Comparison of ENCODE assay signal across 19 cellular contexts in genomic region chr5:119088438-119088837, GRCh38. TPM values are rescaled to one million over a fixed set of nuclear protein-coding genes. Genes with fewer than 3 reads are reported as not detected.
DNase-seq lines count a peak whose midpoint lies in the region; ATAC-seq and TF ChIP-seq lines count a peak whose summit lies in the region.
"Had no signal": no experiment of that assay in that cellular context is flagged by ENCODE, and none has a peak within 500 bp of the region (broad histone marks: within the 10 kb centered on the region; RNA-seq: fewer than 3 reads in every experiment).

No MANE protein-coding gene starts in this region.

- H3K4me3 ChIP-seq in GM23338 = no peak overlapping the region
- H3K4me3 ChIP-seq in lower leg skin (ENCODE audit: low read depth, poor library complexity, severe bottlenecking) = no peak overlapping the region
- H3K4me3 ChIP-seq: PC-9 had no signal

- ATAC-seq in GM23338 (no peak), WTC11 (no peak), memory B cell (ENCODE audit: low read depth) (no peak), HG02884 (IDR thresholded peaks at IDR 0.05; ENCODE audit: unreplicated experiment) (no peak), HG02938 (IDR thresholded peaks at IDR 0.05; ENCODE audit: unreplicated experiment) (no peak)

- peak overlapping the region; percentile 24; the same call in 1 of the 2 replicates for H3K27ac Mint-ChIP-seq in GM23338
- peak overlapping the region; percentile 11; the same call in 1 of the 2 replicates for H3K27ac Mint-ChIP-seq in WTC11
- H3K27ac Mint-ChIP-seq in memory B cell = peak overlapping the region; percentile 39
- H3K27ac Mint-ChIP-seq: CD4-positive, CD25-positive, alpha-beta regulatory T cell had no signal

- H3K27ac ChIP-seq in 22Rv1 (peak overlapping the region; percentile 61), GM23338 (ENCODE audit: low read depth) (peak overlapping the region; percentile 27; the same call in 1 of the 2 replicates)
- H3K27ac ChIP-seq: PC-9, RWPE1 had no signal

- DNase-seq in GM23338 (ENCODE audit: low spot score) (no peak), WTC11 (ENCODE audit: low spot score) (no peak), memory B cell (ENCODE audit: low spot score in 2 of 2) (no peak), lower leg skin (ENCODE audit: low spot score in 2 of 2) (no peak)
- no peak for DNase-seq in activated effector memory CD4-positive, alpha-beta T cell treated with Interleukin-2 at 50 U/mL for 16 hours
- DNase-seq: CD4-positive, CD25-positive, alpha-beta regulatory T cell; NCI-H1417; NCI-H1694 treated with DMSO at 0.1 percent for 48 hours; NCI-H226; NCI-H510A treated with DMSO at 0.1 percent for 48 hours; NCI-H748 treated with DMSO at 0.1 percent for 48 hours; PC-9; SHP77 treated with DMSO at 0.1 percent for 48 hours; SK-N-SH had no signal

- H3K27me3 ChIP-seq in GM23338 (ENCODE audit: insufficient read depth) = no peaks in the 10 kb centered on the region

- H3K4me3 Mint-ChIP-seq in GM23338 (no peak overlapping the region), WTC11 (no peak overlapping the region), memory B cell (no peak overlapping the region)
- H3K4me3 Mint-ChIP-seq: CD4-positive, CD25-positive, alpha-beta regulatory T cell had no signal

- no peak for TF ChIP-seq POLR2A in lower leg skin (IDR thresholded peaks at IDR 0.05)

- H3K36me3 Mint-ChIP-seq in GM23338 (ENCODE audit: low read depth) (peaks cover 57% of the 10 kb centered on the region), WTC11 (peaks cover 25% of the 10 kb centered on the region), memory B cell (peaks cover 32% of the 10 kb centered on the region)

- 73 to 77% methylated on average over 2 of the region's 2 CpGs for WGBS in lower leg skin, 2 donors

- POLR2A ChIA-PET in WTC11 (lab: Charles Lee) = no interaction called here

- peaks cover 96% of the 10 kb centered on the region for H3K79me2 ChIP-seq in GM23338 (replicated peaks; ENCODE audit: insufficient read depth)

- H3K4me1 Mint-ChIP-seq in GM23338 (no peaks in the 10 kb centered on the region), WTC11 (peaks cover 4% of the 10 kb centered on the region), memory B cell (peaks cover 40% of the 10 kb centered on the region)

- peaks cover 11% of the 10 kb centered on the region for H4K20me1 ChIP-seq in GM23338 (replicated peaks; ENCODE audit: insufficient read depth)

- no peak for TF ChIP-seq CTCF in 22Rv1 (IDR thresholded peaks at IDR 0.05)
- no peak for TF ChIP-seq CTCF in GM23338 (conservative IDR thresholded peaks at IDR 0.05; ENCODE audit: low read depth in 2 of 2)
- TF ChIP-seq CTCF in WTC11 (IDR thresholded peaks at IDR 0.05) = no peak
- no peak for TF ChIP-seq CTCF in lower leg skin (IDR thresholded peaks at IDR 0.05)

- no peaks in the 10 kb centered on the region for H3F3A ChIP-seq in GM23338 (replicated peaks; ENCODE audit: low read depth)

- CTCF ChIA-PET in WTC11 (lab: Charles Lee) = no interaction called here

- H3K4me2 ChIP-seq in GM23338 = no peak overlapping the region
- H3K4me2 ChIP-seq: PC-9, SK-N-SH had no signal

- H3K9me2 ChIP-seq in GM23338 (ENCODE audit: insufficient read depth) = no peaks in the 10 kb centered on the region
- H3K9me2 ChIP-seq: SK-N-SH had no signal

- H3K27me3 Mint-ChIP-seq in GM23338 (ENCODE audit: insufficient read depth, low read depth, poor library complexity) (peaks cover 4% of the 10 kb centered on the region), WTC11 (ENCODE audit: low read depth) (no peaks in the 10 kb centered on the region), memory B cell (no peaks in the 10 kb centered on the region)
- H3K27me3 Mint-ChIP-seq: CD4-positive, CD25-positive, alpha-beta regulatory T cell; IgD-negative memory B cell had no signal

- H3K9me3 Mint-ChIP-seq in GM23338 (peaks cover 26% of the 10 kb centered on the region), WTC11 (peaks cover 22% of the 10 kb centered on the region), memory B cell (peaks cover 9% of the 10 kb centered on the region)

- no peak overlapping the region for H2AFZ ChIP-seq in GM23338
- H2AFZ ChIP-seq: PC-9 had no signal

- no peaks in the 10 kb centered on the region for H3K4me1 ChIP-seq in GM23338 (ENCODE audit: insufficient read depth)

- H3K36me3 ChIP-seq in GM23338 (ENCODE audit: insufficient read depth) = 0 out of 2 replicates have a peak, but pooled peaks cover 3% of the 10 kb centered on the region

- intact Hi-C loops in lower leg skin (cut with DNase I; ENCODE audit: low total_unique reads) = no loop called here

TF ChIP-seq in GM23338, 12 proteins besides CTCF, POLR2A, EP300 and RAD21 (continues in another document):
- no peak for TF ChIP-seq ZNF331 (CRISPR knock-in tag; IDR thresholded peaks at IDR 0.05; ENCODE audit: low read depth)
- no peak for TF ChIP-seq POLR2AphosphoS5 (IDR thresholded peaks at IDR 0.05; ENCODE audit: low read depth)

TF ChIP-seq in WTC11, 78 proteins besides CTCF, POLR2A, EP300 and RAD21 (continues in another document):
- no peak for TF ChIP-seq AR (CRISPR knock-in tag; IDR thresholded peaks at IDR 0.05)
- TF ChIP-seq HMGA2 (CRISPR knock-in tag; IDR thresholded peaks at IDR 0.05) = no peak
- no peak for TF ChIP-seq TEAD1 (CRISPR knock-in tag; IDR thresholded peaks at IDR 0.05)
- TF ChIP-seq ZNF317 (CRISPR knock-in tag; IDR thresholded peaks at IDR 0.05; ENCODE audit: borderline replicate concordance, low read depth) = no peak
- TF ChIP-seq, protein P1, sequence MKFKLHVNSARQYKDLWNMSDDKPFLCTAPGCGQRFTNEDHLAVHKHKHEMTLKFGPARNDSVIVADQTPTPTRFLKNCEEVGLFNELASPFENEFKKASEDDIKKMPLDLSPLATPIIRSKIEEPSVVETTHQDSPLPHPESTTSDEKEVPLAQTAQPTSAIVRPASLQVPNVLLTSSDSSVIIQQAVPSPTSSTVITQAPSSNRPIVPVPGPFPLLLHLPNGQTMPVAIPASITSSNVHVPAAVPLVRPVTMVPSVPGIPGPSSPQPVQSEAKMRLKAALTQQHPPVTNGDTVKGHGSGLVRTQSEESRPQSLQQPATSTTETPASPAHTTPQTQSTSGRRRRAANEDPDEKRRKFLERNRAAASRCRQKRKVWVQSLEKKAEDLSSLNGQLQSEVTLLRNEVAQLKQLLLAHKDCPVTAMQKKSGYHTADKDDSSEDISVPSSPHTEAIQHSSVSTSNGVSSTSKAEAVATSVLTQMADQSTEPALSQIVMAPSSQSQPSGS (CRISPR knock-in tag; IDR thresholded peaks at IDR 0.05; ENCODE audit: borderline replicate concordance, low read depth) = no peak
- TF ChIP-seq NFYB (CRISPR knock-in tag; conservative IDR thresholded peaks at IDR 0.05; ENCODE audit: low read depth) = no peak
- no peak for TF ChIP-seq FOXP1 (CRISPR knock-in tag; IDR thresholded peaks at IDR 0.05; ENCODE audit: borderline replicate concordance)
- TF ChIP-seq, protein P2, sequence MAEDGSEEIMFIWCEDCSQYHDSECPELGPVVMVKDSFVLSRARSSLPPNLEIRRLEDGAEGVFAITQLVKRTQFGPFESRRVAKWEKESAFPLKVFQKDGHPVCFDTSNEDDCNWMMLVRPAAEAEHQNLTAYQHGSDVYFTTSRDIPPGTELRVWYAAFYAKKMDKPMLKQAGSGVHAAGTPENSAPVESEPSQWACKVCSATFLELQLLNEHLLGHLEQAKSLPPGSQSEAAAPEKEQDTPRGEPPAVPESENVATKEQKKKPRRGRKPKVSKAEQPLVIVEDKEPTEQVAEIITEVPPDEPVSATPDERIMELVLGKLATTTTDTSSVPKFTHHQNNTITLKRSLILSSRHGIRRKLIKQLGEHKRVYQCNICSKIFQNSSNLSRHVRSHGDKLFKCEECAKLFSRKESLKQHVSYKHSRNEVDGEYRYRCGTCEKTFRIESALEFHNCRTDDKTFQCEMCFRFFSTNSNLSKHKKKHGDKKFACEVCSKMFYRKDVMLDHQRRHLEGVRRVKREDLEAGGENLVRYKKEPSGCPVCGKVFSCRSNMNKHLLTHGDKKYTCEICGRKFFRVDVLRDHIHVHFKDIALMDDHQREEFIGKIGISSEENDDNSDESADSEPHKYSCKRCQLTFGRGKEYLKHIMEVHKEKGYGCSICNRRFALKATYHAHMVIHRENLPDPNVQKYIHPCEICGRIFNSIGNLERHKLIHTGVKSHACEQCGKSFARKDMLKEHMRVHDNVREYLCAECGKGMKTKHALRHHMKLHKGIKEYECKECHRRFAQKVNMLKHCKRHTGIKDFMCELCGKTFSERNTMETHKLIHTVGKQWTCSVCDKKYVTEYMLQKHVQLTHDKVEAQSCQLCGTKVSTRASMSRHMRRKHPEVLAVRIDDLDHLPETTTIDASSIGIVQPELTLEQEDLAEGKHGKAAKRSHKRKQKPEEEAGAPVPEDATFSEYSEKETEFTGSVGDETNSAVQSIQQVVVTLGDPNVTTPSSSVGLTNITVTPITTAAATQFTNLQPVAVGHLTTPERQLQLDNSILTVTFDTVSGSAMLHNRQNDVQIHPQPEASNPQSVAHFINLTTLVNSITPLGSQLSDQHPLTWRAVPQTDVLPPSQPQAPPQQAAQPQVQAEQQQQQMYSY (CRISPR knock-in tag; IDR thresholded peaks at IDR 0.05) = no peak

RNA-seq across cellular contexts. Expression of gene DMXL1, which starts 17.6 kb away (rescaled TPM):
- total RNA-seq in GM23338 (2014; rRNA removed; shearing (Covaris generic)) = 40.5 and 41.7 TPM in 2 replicates
- polyA plus RNA-seq in GM23338 (2016; fragmentation: Nextera tagmentation; extraction: Ambion mirVana) = 28.3 and 28.4 TPM in 2 replicates
- total RNA-seq in WTC11 (2021) (40.6 to 44.0 TPM (median 43.7 TPM) in 3 replicates), lower leg skin (10 to 100 TPM; 34.7 to 52.4 (median 36.6) TPM)
